Comparison of ENCODE assay signal across 8 cellular contexts in genomic region chr10:58268946-58269831, GRCh38. TPM values are rescaled to one million over a fixed set of nuclear protein-coding genes. Genes with fewer than 3 reads are reported as not detected.
DNase-seq lines count a peak whose midpoint lies in the region; ATAC-seq and TF ChIP-seq lines count a peak whose summit lies in the region.

Gene CISD1, plus strand, starts transcription at chr10:58269162. Its CDS starts 112 bp downstream, at chr10:58269274.

- peaks cover 1% of the 10 kb centered on the region for H3K4me1 Mint-ChIP-seq in dendritic cell treated with granulocyte-macrophage colony-stimulating factor and Interleukin-4, amounts not matched to agents 40 ng/mL and 50 ng/mL, for 4 days (ENCODE audit: low read depth)

- peak within 1 kb of the TSS; percentile 73 to 86 for H3K4me3 ChIP-seq in left lung

- intact Hi-C loops in dendritic cell treated with granulocyte-macrophage colony-stimulating factor and Interleukin-4, amounts not matched to agents 40 ng/mL and 50 ng/mL, for 4 days (cut with micrococcal nuclease), result loop anchor here (1.0 to 10.0 kb wide), 2 partner anchors 66 to 115 kb away; partner anchors contain the start of gene UBE2D1
- intact Hi-C loops in left lung (cut with DNase I), result no loop called here

- H3K9me3 Mint-ChIP-seq in dendritic cell treated with granulocyte-macrophage colony-stimulating factor and Interleukin-4, amounts not matched to agents 40 ng/mL and 50 ng/mL, for 4 days, result no peaks in the 10 kb centered on the region

- peak within 1 kb of the TSS; percentile 98 for H3K27ac Mint-ChIP-seq in dendritic cell treated with granulocyte-macrophage colony-stimulating factor and Interleukin-4, amounts not matched to agents 40 ng/mL and 50 ng/mL, for 4 days

- H3K27me3 ChIP-seq in left lung, result no peaks in the 10 kb centered on the region

- no peaks in the 10 kb centered on the region for H3K27me3 Mint-ChIP-seq in dendritic cell treated with granulocyte-macrophage colony-stimulating factor and Interleukin-4, amounts not matched to agents 40 ng/mL and 50 ng/mL, for 4 days

- H3K9me3 ChIP-seq in left lung, result no peaks in the 10 kb centered on the region

- peak; percentile 54 for ATAC-seq in GM19372 (IDR thresholded peaks at IDR 0.05; ENCODE audit: low read depth, unreplicated experiment)
- ATAC-seq in HG03558 (IDR thresholded peaks at IDR 0.05; ENCODE audit: extremely low read depth, unreplicated experiment), result peak; percentile 53
- ATAC-seq in left lung, result peak; percentile 83

- H3K36me3 ChIP-seq in left lung, result no peaks in the 10 kb centered on the region

- H3K4me3 Mint-ChIP-seq in dendritic cell treated with granulocyte-macrophage colony-stimulating factor and Interleukin-4, amounts not matched to agents 40 ng/mL and 50 ng/mL, for 4 days, result peak within 1 kb of the TSS; percentile 97

- peaks cover 16% of the 10 kb centered on the region for H3K36me3 Mint-ChIP-seq in dendritic cell treated with granulocyte-macrophage colony-stimulating factor and Interleukin-4, amounts not matched to agents 40 ng/mL and 50 ng/mL, for 4 days (ENCODE audit: low read depth)

- peaks cover 8 to 39% of the 10 kb centered on the region in 2 donors for H3K4me1 ChIP-seq in left lung

- H3K27ac ChIP-seq in left lung, result peak within 1 kb of the TSS; percentile 96 to 100

- DNase-seq in C1 segment of cervical spinal cord (lab: John Stamatoyannopoulos, UW) (peak; percentile 46 to 97 (median 93)), NCI-H748 treated with DMSO at 0.1 percent for 48 hours (lab: John Stamatoyannopoulos, UW) (peak; percentile 87), left lung (peak; percentile 97 to 98)
- peak; percentile 86 to 95 for DNase-seq in activated CD4-positive, alpha-beta T cell treated with anti-CD3 and anti-CD28 coated beads, Interleukin-2, amount 50 U/mL, for 24 hours (ENCODE audit: low read depth in 1 of 2, low spot score in 1 of 2)
- DNase-seq in stimulated activated CD4-positive, alpha-beta T cell treated with anti-CD3 and anti-CD28 coated beads, Interleukin-2, amount 100 ng/mL, for 48 hours, result peak; percentile 82 to 93

- TF ChIP-seq CTCF in left lung (IDR thresholded peaks at IDR 0.05), result no peak

RNA-seq across cellular contexts. Expression of gene CISD1, which starts in this region (rescaled TPM):
- 10 to 100 TPM; 34.3 to 39.5 TPM for total RNA-seq in left lung

Comparison
In these comparisons a context has a peak if more than half of its experiments do, and no peak if none do; other contexts are left out.
1. Peak in every context shown above with its lines: DNase-seq, ATAC-seq, H3K4me3 ChIP-seq and H3K27ac ChIP-seq.